Comparison of ENCODE assay signal across 19 cellular contexts in the genomic region with DNA sequence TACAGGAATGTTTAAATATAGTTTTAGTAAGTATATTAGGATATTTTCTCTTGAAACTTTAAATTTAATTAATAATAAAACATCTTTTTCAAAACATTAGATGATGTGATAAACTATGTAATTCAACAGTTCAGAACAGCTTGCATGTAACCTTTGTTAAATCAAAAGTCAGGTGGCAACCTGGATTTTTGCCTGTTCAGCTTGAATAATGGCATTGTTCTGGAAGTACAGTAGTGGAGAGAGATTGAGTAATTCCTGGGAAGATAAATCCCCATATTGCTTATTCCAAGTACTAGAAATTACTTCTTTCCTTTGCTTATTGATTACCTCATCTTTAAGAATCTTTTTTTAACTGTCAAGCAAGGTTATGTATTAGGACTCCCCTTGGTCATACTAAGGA. TPM values are rescaled to one million over a fixed set of nuclear protein-coding genes. Genes with fewer than 3 reads are reported as not detected.
DNase-seq lines count a peak whose midpoint lies in the region; ATAC-seq, FAIRE-seq and TF ChIP-seq lines count a peak whose summit lies in the region.
"Had no signal": no experiment of that assay in that cellular context is flagged by ENCODE, and none has a peak within 500 bp of the region (broad histone marks: within the 10 kb centered on the region; RNA-seq: fewer than 3 reads in every experiment).

No MANE protein-coding gene starts in this region.

- no TSS peak for BruUV-seq in HepG2 (replicated peaks; lab: Mats Ljungman, UMichigan)

- H3K79me2 ChIP-seq in HepG2 (ENCODE audit: insufficient read depth, low read length) = no peaks in the 10 kb centered on the region

- H3K9me3 ChIP-seq in HepG2 (ENCODE audit: low read length) (no peaks in the 10 kb centered on the region), right lobe of liver (no peaks in the 10 kb centered on the region)
- H3K9me3 ChIP-seq: BLaER1 had no signal

- intact Hi-C loops in HepG2 (cut with micrococcal nuclease; ENCODE audit: unreplicated experiment) (loop anchor here (1.0 kb wide), 2 partner anchors 215 to 256 kb away; no protein-coding TSS in a partner anchor), right lobe of liver (cut with DNase I) (no loop called here)

- H3K36me3 ChIP-seq in HepG2 (replicated peaks in 1 of 2; ENCODE audit: control insufficient read depth in 1 of 2, insufficient read depth in 2 of 2, low read length in 2 of 2) (no peaks in the 10 kb centered on the region), right lobe of liver (no peaks in the 10 kb centered on the region)
- H3K36me3 ChIP-seq: BLaER1 had no signal

- DNase-seq in HepG2 (ENCODE audit: low spot score) (no peak), right lobe of liver (no peak), HT-29 (ENCODE audit: low spot score) (peak; percentile 11), renal cortical epithelial cell (ENCODE audit: low read depth) (peak; percentile 21), SHP77 treated with DMSO at 0.1 percent for 48 hours (lab: John Stamatoyannopoulos, UW) (no peak), SK-N-DZ (ENCODE audit: low spot score) (no peak)
- DNase-seq: CD4-positive, alpha-beta memory T cell; DMS 273 treated with DMSO at 0.1 percent for 48 hours; H9 had no signal

- TF ChIP-seq EP300 in HepG2 (IDR thresholded peaks at IDR 0.05; ENCODE audit: low read depth in 2 of 2, low read length in 2 of 2) (no peak), HepG2 (CRISPR knock-in tag; IDR thresholded peaks at IDR 0.05; ENCODE audit: borderline replicate concordance) (no peak)

- H3K4me3 ChIP-seq in HepG2 (replicated peaks in 1 of 3; ENCODE audit: insufficient read depth in 1 of 3, low read depth in 2 of 3, low read length in 3 of 3) = no peak overlapping the region
- no peak overlapping the region for H3K4me3 ChIP-seq in right lobe of liver
- H3K4me3 ChIP-seq: BLaER1, K562 had no signal

- TF ChIP-seq CTCF in HepG2 (CRISPR knock-in tag; IDR thresholded peaks at IDR 0.05) (no peak), right lobe of liver (IDR thresholded peaks at IDR 0.05) (no peak), VCaP (conservative IDR thresholded peaks at IDR 0.05) (no peak)

- H3K9ac ChIP-seq in HepG2 (ENCODE audit: insufficient read depth, low read depth, low read length) = no peak overlapping the region
- H3K9ac ChIP-seq: BLaER1 had no signal

- H4K20me1 ChIP-seq in HepG2 (ENCODE audit: insufficient read depth, low read length) = no peaks in the 10 kb centered on the region
- H4K20me1 ChIP-seq: BLaER1 had no signal

- no peak for TF ChIP-seq POLR2A in HepG2 (IDR thresholded peaks at IDR 0.05; ENCODE audit: insufficient read depth in 1 of 2, low read depth in 2 of 2, low read length in 2 of 2)
- TF ChIP-seq POLR2A in right lobe of liver (IDR thresholded peaks at IDR 0.05) = no peak

- no peak overlapping the region for H2AFZ ChIP-seq in HepG2 (ENCODE audit: low read length)

- in situ Hi-C loops in HepG2 (cut with HindIII; ENCODE audit: extremely low pct_ligation_motif_present, low pct_unique_long_range_greater_than_20kb) = loop anchor here (25.0 kb wide), 1 partner anchor 253 kb away; no protein-coding TSS in a partner anchor

- CTCF ChIA-PET in HepG2 (lab: Yijun Ruan, JAX; ENCODE audit: low intra/inter-chr PET ratio, low total read pairs) = interaction anchor here (1.5 kb wide), 1 partner anchor 256 kb away, joined by 11 read pairs; no protein-coding TSS in a partner anchor

- no peak overlapping the region for H3K27ac ChIP-seq in HepG2 (ENCODE audit: extremely low read length, insufficient read depth, low read length)
- no peak overlapping the region for H3K27ac ChIP-seq in right lobe of liver
- H3K27ac ChIP-seq in VCaP = peak overlapping the region; percentile 3; the same call in 1 of the 2 replicates
- H3K27ac ChIP-seq: BLaER1 had no signal

- H3K27me3 ChIP-seq in HepG2 (ENCODE audit: control insufficient read depth in 1 of 2, insufficient read depth in 2 of 2, low read length in 2 of 2) (no peaks in the 10 kb centered on the region), right lobe of liver (no peaks in the 10 kb centered on the region)
- H3K27me3 ChIP-seq: BLaER1 had no signal

- FAIRE-seq in HepG2 (lab: Jason Lieb, UNC) = no peak
- FAIRE-seq: GM12891, H1 had no signal

- POLR2A ChIA-PET in HepG2 (lab: Yijun Ruan, JAX) = no interaction called here

- no peak overlapping the region for H3K4me2 ChIP-seq in HepG2 (ENCODE audit: low read depth, low read length)
- H3K4me2 ChIP-seq: BLaER1 had no signal

- ATAC-seq in HepG2 (no peak), right lobe of liver (no peak), HG03469 (IDR thresholded peaks at IDR 0.05; ENCODE audit: unreplicated experiment) (no peak)

- no peaks in the 10 kb centered on the region for H3K4me1 ChIP-seq in HepG2 (ENCODE audit: insufficient read depth, low read length)
- no peaks in the 10 kb centered on the region for H3K4me1 ChIP-seq in right lobe of liver
- H3K4me1 ChIP-seq: BLaER1 had no signal

- TF ChIP-seq RAD21 in HepG2 (CRISPR knock-in tag; IDR thresholded peaks at IDR 0.05) = no peak

TF ChIP-seq in HepG2, 621 proteins besides CTCF, POLR2A, EP300 and RAD21:
- no peak for TF ChIP-seq ZNF747 (CRISPR knock-in tag; IDR thresholded peaks at IDR 0.05; ENCODE audit: borderline replicate concordance)
- peak; percentile 28; the same call in 1 of the 2 replicates for TF ChIP-seq ATF7 (IDR thresholded peaks at IDR 0.05)
- no peak for TF ChIP-seq ATF7 (CRISPR knock-in tag; IDR thresholded peaks at IDR 0.05)

RNA-seq across cellular contexts. Expression of a gene that starts 20.1 kb away (rescaled TPM):
- total RNA-seq in HepG2 (2016; rRNA removed; fragmentation: Illumina TruSeq; extraction: Trizol) (not detected in 2 replicates), right lobe of liver (1 to 10 TPM in 4 of 6 experiments, under 1 TPM in 2; 0.50 to 4.5 (median 1.5) TPM), renal cortical epithelial cell (10.9 and 29.9 TPM in 2 replicates)
- not detected in 2 replicates for total RNA-seq in HepG2 (2016; cell fraction: cytosol; rRNA removed; fragmentation: Illumina TruSeq; extraction: Trizol; ENCODE audit: low read depth)
- total RNA-seq in HepG2 (2016; cell fraction: insoluble cytoplasmic fraction; rRNA removed; fragmentation: Illumina TruSeq; extraction: Trizol) = not detected in 2 replicates
- total RNA-seq in HepG2 (2016; cell fraction: membrane; rRNA removed; fragmentation: Illumina TruSeq; extraction: Trizol) = not detected in 2 replicates
- not detected in 2 replicates for total RNA-seq in HepG2 (2016; cell fraction: nucleus; rRNA removed; fragmentation: Illumina TruSeq; extraction: Trizol)
- polyA plus RNA-seq in HepG2 (2011; rRNA removed) = not detected in 2 replicates
- not detected in 2 replicates for polyA plus RNA-seq in HepG2 (2011; cell fraction: cytosol; rRNA removed)
- polyA plus RNA-seq in HepG2 (2011; cell fraction: nucleus; rRNA removed) = not detected in 2 replicates
- not detected in 2 replicates for polyA plus RNA-seq in HepG2 (2012)
- not detected in 2 replicates for polyA plus RNA-seq in HepG2 (2016; cell fraction: cytosol; fragmentation: Illumina TruSeq; extraction: Trizol; ENCODE audit: low read depth)
- not detected in 2 replicates for polyA plus RNA-seq in HepG2 (2016; cell fraction: insoluble cytoplasmic fraction; fragmentation: Illumina TruSeq; extraction: Trizol; ENCODE audit: low read depth)
- not detected in 2 replicates for polyA plus RNA-seq in HepG2 (2016; cell fraction: membrane; fragmentation: Illumina TruSeq; extraction: Trizol; ENCODE audit: low read depth)
- polyA plus RNA-seq in HepG2 (2016; cell fraction: nucleus; fragmentation: Illumina TruSeq; extraction: Trizol; ENCODE audit: insufficient read depth, low read depth) = not detected in 2 replicates
- 0.05 TPM in 1 of 2 replicates, not detected in the other for polyA minus RNA-seq in HepG2 (2011; rRNA and poly(A)+ RNA removed; ENCODE audit: low replicate concordance)
- not detected in 2 replicates for polyA minus RNA-seq in HepG2 (2011; cell fraction: cytosol; rRNA and poly(A)+ RNA removed)
- polyA minus RNA-seq in HepG2 (2011; cell fraction: nucleus; rRNA and poly(A)+ RNA removed) = not detected in 2 replicates
- total RNA-seq in HT-29 (2014; rRNA removed; shearing (Covaris generic)) = 34.2 and 39.9 TPM in 2 replicates
- not detected in 2 replicates for polyA plus RNA-seq in SK-N-DZ (2014; cell fraction: cytosol; rRNA removed)
- not detected in 2 replicates for polyA plus RNA-seq in SK-N-DZ (2014; cell fraction: nucleus; rRNA removed)
- total RNA-seq: A172; CD4-positive, alpha-beta memory T cell; HT1080 had no signal
- polyA plus RNA-seq: CD14-positive monocyte; CD4-positive, alpha-beta memory T cell; K562 had no signal

RNA-seq across cellular contexts. Expression of a gene that starts 32.4 kb away (rescaled TPM):
- total RNA-seq in HepG2 (2016; rRNA removed; fragmentation: Illumina TruSeq; extraction: Trizol) = not detected in 2 replicates
- not detected in 2 replicates for total RNA-seq in HepG2 (2016; cell fraction: cytosol; rRNA removed; fragmentation: Illumina TruSeq; extraction: Trizol; ENCODE audit: low read depth)
- not detected in 2 replicates for total RNA-seq in HepG2 (2016; cell fraction: insoluble cytoplasmic fraction; rRNA removed; fragmentation: Illumina TruSeq; extraction: Trizol)
- total RNA-seq in HepG2 (2016; cell fraction: membrane; rRNA removed; fragmentation: Illumina TruSeq; extraction: Trizol) = not detected in 2 replicates
- total RNA-seq in HepG2 (2016; cell fraction: nucleus; rRNA removed; fragmentation: Illumina TruSeq; extraction: Trizol) = not detected in 2 replicates
- polyA plus RNA-seq in HepG2 (2011; rRNA removed) = not detected in 2 replicates
- polyA plus RNA-seq in HepG2 (2011; cell fraction: cytosol; rRNA removed) = not detected in 2 replicates
- not detected in 2 replicates for polyA plus RNA-seq in HepG2 (2011; cell fraction: nucleus; rRNA removed)
- polyA plus RNA-seq in HepG2 (2012) = not detected in 2 replicates
- polyA plus RNA-seq in HepG2 (2016; cell fraction: cytosol; fragmentation: Illumina TruSeq; extraction: Trizol; ENCODE audit: low read depth) = not detected in 2 replicates
- polyA plus RNA-seq in HepG2 (2016; cell fraction: insoluble cytoplasmic fraction; fragmentation: Illumina TruSeq; extraction: Trizol; ENCODE audit: low read depth) = not detected in 2 replicates
- polyA plus RNA-seq in HepG2 (2016; cell fraction: membrane; fragmentation: Illumina TruSeq; extraction: Trizol; ENCODE audit: low read depth) = not detected in 2 replicates
- polyA plus RNA-seq in HepG2 (2016; cell fraction: nucleus; fragmentation: Illumina TruSeq; extraction: Trizol; ENCODE audit: insufficient read depth, low read depth) = not detected in 2 replicates
- not detected in 2 replicates for polyA minus RNA-seq in HepG2 (2011; rRNA and poly(A)+ RNA removed; ENCODE audit: low replicate concordance)
- polyA minus RNA-seq in HepG2 (2011; cell fraction: cytosol; rRNA and poly(A)+ RNA removed) = not detected in 2 replicates
- polyA minus RNA-seq in HepG2 (2011; cell fraction: nucleus; rRNA and poly(A)+ RNA removed) = not detected in 2 replicates
- not detected for total RNA-seq in right lobe of liver
- not detected in 2 replicates for total RNA-seq in HT-29 (2014; rRNA removed; shearing (Covaris generic))
- not detected in 2 replicates for total RNA-seq in renal cortical epithelial cell
- polyA plus RNA-seq in SK-N-DZ (2014; cell fraction: cytosol; rRNA removed) = not detected in 2 replicates
- polyA plus RNA-seq in SK-N-DZ (2014; cell fraction: nucleus; rRNA removed) = not detected in 2 replicates
- total RNA-seq: A172; CD4-positive, alpha-beta memory T cell; H1; H9; HT1080; IMR-90; K562 had no signal
- polyA plus RNA-seq: CD14-positive monocyte; CD4-positive, alpha-beta memory T cell; H1; IMR-90; K562 had no signal

Comparison
In these comparisons a context has a peak if more than half of its experiments do, and no peak if none do; other contexts are left out.
1. DNase-seq: peak in HT-29 (single experiment) and renal cortical epithelial cell (single experiment); none in HepG2 (single experiment), right lobe of liver (0 of 3), SHP77 treated with DMSO at 0.1 percent for 48 hours (single experiment) and SK-N-DZ (single experiment).